In genomic region chr20:32626859-32627636, GRCh38 we compare ENCODE assay signal across 1 cellular context.
TF ChIP-seq lines count a peak whose summit lies in the region.

No MANE protein-coding gene starts in this region.

TF ChIP-seq in WTC11, 78 proteins besides CTCF, POLR2A, EP300 and RAD21 (continued from another document):
- TF ChIP-seq CDX4 (CRISPR knock-in tag; IDR thresholded peaks at IDR 0.05; ENCODE audit: borderline replicate concordance): no peak
- TF ChIP-seq GRHL2 (CRISPR knock-in tag; IDR thresholded peaks at IDR 0.05; ENCODE audit: insufficient replicate concordance, severe bottlenecking): no peak
- TF ChIP-seq CREB1 (CRISPR knock-in tag; IDR thresholded peaks at IDR 0.05): no peak
- no peak for TF ChIP-seq ZNF263 (CRISPR knock-in tag; IDR thresholded peaks at IDR 0.05; ENCODE audit: low read depth)
